Comparison of ENCODE assay signal across 1 cellular context in genomic region chr7:101218236-101219130, GRCh38.
TF ChIP-seq lines count a peak whose summit lies in the region.

No MANE protein-coding gene starts in this region.

TF ChIP-seq in K562, 482 proteins besides CTCF, POLR2A, EP300 and RAD21 (continued from another document):
- TF ChIP-seq TSHZ1 (CRISPR knock-in tag; IDR thresholded peaks at IDR 0.05) (no peak), CHD2 (IDR thresholded peaks at IDR 0.05; ENCODE audit: low read depth, low read length) (no peak), IRF9 (tag; IDR thresholded peaks at IDR 0.05) (0 out of 2 replicates have a peak, but pooled peaks have one; percentile 14), RBM34 (IDR thresholded peaks at IDR 0.05; ENCODE audit: borderline replicate concordance, insufficient read depth, low read length) (no peak), CREB1 (IDR thresholded peaks at IDR 0.05) (no peak), CREB1 (CRISPR knock-in tag; IDR thresholded peaks at IDR 0.05) (0 out of 2 replicates have a peak, but pooled peaks have one; percentile 37), VEZF1 (CRISPR knock-in tag; IDR thresholded peaks at IDR 0.05) (0 out of 2 replicates have a peak, but pooled peaks have one; percentile 29), PML (IDR thresholded peaks at IDR 0.05; ENCODE audit: low read length) (peak; percentile 40; the same call in 1 of the 2 replicates), USF1 (CRISPR knock-in tag; IDR thresholded peaks at IDR 0.05) (no peak), RERE (CRISPR knock-in tag; IDR thresholded peaks at IDR 0.05; ENCODE audit: borderline replicate concordance) (0 out of 2 replicates have a peak, but pooled peaks have one; percentile 69), ZNF740 (CRISPR knock-in tag; IDR thresholded peaks at IDR 0.05) (no peak), ZNF740 (tag; IDR thresholded peaks at IDR 0.05) (0 out of 4 replicates have a peak, but pooled peaks of 1 of the 2 experiments have one; percentile 17), ERF (CRISPR knock-in tag; IDR thresholded peaks at IDR 0.05) (no peak), U2AF1 (optimal IDR thresholded peaks at IDR 0.05; ENCODE audit: low read depth, low read length) (no peak), FUS (optimal IDR thresholded peaks at IDR 0.05; ENCODE audit: low read depth, low read length) (no peak), RBM15 (IDR thresholded peaks at IDR 0.05; ENCODE audit: insufficient read depth, low read length) (no peak), ETS2 (tag; IDR thresholded peaks at IDR 0.05; ENCODE audit: borderline replicate concordance, poor library complexity, severe bottlenecking) (no peak), THAP12 (CRISPR knock-in tag; IDR thresholded peaks at IDR 0.05) (no peak), CBX1 (IDR thresholded peaks at IDR 0.05; ENCODE audit: low read depth) (no peak), ZNF324 (CRISPR knock-in tag; IDR thresholded peaks at IDR 0.05) (peak; percentile 86), ZNF589 (CRISPR knock-in tag; IDR thresholded peaks at IDR 0.05; ENCODE audit: low read depth) (no peak), TEAD2 (tag; IDR thresholded peaks at IDR 0.05) (no peak), RCOR1 (IDR thresholded peaks at IDR 0.05; ENCODE audit: borderline replicate concordance in 1 of 2, low read depth in 2 of 2, low read length in 2 of 2) (no peak), NFRKB (IDR thresholded peaks at IDR 0.05; ENCODE audit: low read depth) (0 out of 2 replicates have a peak, but pooled peaks have one; percentile 34), LCOR (CRISPR knock-in tag; IDR thresholded peaks at IDR 0.05) (0 out of 2 replicates have a peak, but pooled peaks have one; percentile 32)
